ENCODE assay signal across 8 cellular contexts in the genomic region with DNA sequence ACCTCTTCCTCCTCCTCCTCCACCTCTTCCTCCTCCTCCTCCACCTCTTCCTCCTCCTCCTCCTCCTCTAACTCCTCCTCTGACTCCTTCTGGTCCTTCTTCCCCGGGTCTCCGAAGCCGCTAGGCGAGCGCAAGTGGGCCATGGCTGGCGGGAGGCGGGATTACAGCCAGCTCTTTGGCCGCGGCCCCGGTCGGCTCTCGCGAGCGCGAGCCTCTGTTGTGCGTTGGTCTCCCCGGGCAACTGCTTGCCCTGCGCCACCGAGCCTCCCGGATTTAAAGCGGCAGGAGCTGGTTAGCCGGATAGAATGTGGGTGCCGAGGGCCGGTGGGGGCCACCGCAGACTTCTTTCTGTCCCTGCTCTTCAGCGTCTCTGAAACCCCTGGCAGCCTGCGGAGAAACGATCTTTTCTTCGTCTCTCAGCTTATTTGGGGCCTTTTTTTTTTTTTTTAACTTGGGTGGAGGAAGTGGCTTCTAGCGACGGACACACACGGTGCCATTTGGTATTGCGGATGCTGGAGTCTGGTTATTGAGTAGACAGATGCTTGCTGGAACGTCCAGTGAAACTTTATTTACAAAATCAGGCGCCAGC. TPM values are rescaled to one million over a fixed set of nuclear protein-coding genes. Genes with fewer than 3 reads are reported as not detected.
DNase-seq lines count a peak whose midpoint lies in the region; ATAC-seq, FAIRE-seq and TF ChIP-seq lines count a peak whose summit lies in the region.

A gene (minus strand): TSS at position 165 of the 589 bp plus-strand sequence. CDS start 22 bp downstream, at position 143.

- H3K9ac ChIP-seq in SK-N-SH: peak within 1 kb of the TSS; percentile 96

- H3F3A ChIP-seq in SK-N-SH (replicated peaks; ENCODE audit: insufficient read depth): peaks cover 20% of the 10 kb centered on the region

- TF ChIP-seq EP300 in SK-N-SH (IDR thresholded peaks at IDR 0.05; ENCODE audit: borderline replicate concordance in 1 of 2, low read depth in 1 of 2, low read length in 1 of 2): no peak

- H3K79me2 ChIP-seq in SK-N-SH (ENCODE audit: insufficient read depth): no peaks in the 10 kb centered on the region

- no peak for FAIRE-seq in pancreas (lab: Jason Lieb, UNC)

- peaks cover 2% of the 10 kb centered on the region; the same call in 1 of the 2 replicates for H3K27me3 Mint-ChIP-seq in HFFc6 (ENCODE audit: insufficient read depth)
- H3K27me3 Mint-ChIP-seq in activated naive CD8-positive, alpha-beta T cell: no peaks in the 10 kb centered on the region

- H2AFZ ChIP-seq in SK-N-SH (ENCODE audit: low read depth): peak within 1 kb of the TSS; percentile 98

- H3K4me1 Mint-ChIP-seq in HFFc6 (ENCODE audit: low read depth): peaks cover 11% of the 10 kb centered on the region
- H3K4me1 Mint-ChIP-seq in activated naive CD8-positive, alpha-beta T cell (ENCODE audit: low read depth): peaks cover 30% of the 10 kb centered on the region

- TF ChIP-seq RAD21 in SK-N-SH (IDR thresholded peaks at IDR 0.05; ENCODE audit: low read length): no peak

- H3K9me3 ChIP-seq in SK-N-SH: no peaks in the 10 kb centered on the region
- no peaks in the 10 kb centered on the region for H3K9me3 ChIP-seq in pancreas
- no peaks in the 10 kb centered on the region for H3K9me3 ChIP-seq in tibial artery

- H3K36me3 ChIP-seq in SK-N-SH (replicated peaks in 1 of 2; ENCODE audit: control insufficient read depth in 1 of 2, insufficient read depth in 2 of 2, low read length in 1 of 2) (peaks cover 0 to 3% of the 10 kb centered on the region in 2 experiments), pancreas (no peaks in the 10 kb centered on the region), tibial artery (no peaks in the 10 kb centered on the region)

- peak within 1 kb of the TSS; percentile 96 for H3K4me3 Mint-ChIP-seq in HFFc6
- H3K4me3 Mint-ChIP-seq in activated naive CD8-positive, alpha-beta T cell: peak within 1 kb of the TSS; percentile 94

- TF ChIP-seq CTCF in GM10266 (IDR thresholded peaks at IDR 0.05; ENCODE audit: control insufficient read depth, insufficient read depth, low read depth, missing control alignments) (no peak), HFFc6 (IDR thresholded peaks at IDR 0.05) (peak; percentile 6; the same call in 1 of the 2 replicates), SK-N-SH (IDR thresholded peaks at IDR 0.05) (no peak), pancreas (IDR thresholded peaks at IDR 0.05) (no peak), tibial artery (IDR thresholded peaks at IDR 0.05) (peak; percentile 11 to 16)

- no peaks in the 10 kb centered on the region for H3K27me3 ChIP-seq in SK-N-SH (ENCODE audit: insufficient read depth)
- H3K27me3 ChIP-seq in pancreas: no peaks in the 10 kb centered on the region
- H3K27me3 ChIP-seq in tibial artery: no peaks in the 10 kb centered on the region

- H3K9me3 Mint-ChIP-seq in HFFc6: no peaks in the 10 kb centered on the region
- H3K9me3 Mint-ChIP-seq in activated naive CD8-positive, alpha-beta T cell (ENCODE audit: low read depth): no peaks in the 10 kb centered on the region

- H3K27ac Mint-ChIP-seq in HFFc6: peak within 1 kb of the TSS; percentile 96
- peak within 1 kb of the TSS; percentile 89 for H3K27ac Mint-ChIP-seq in activated naive CD8-positive, alpha-beta T cell

- ATAC-seq in Right ventricle myocardium inferior: peak; percentile 99
- ATAC-seq in pancreas: peak; percentile 98 to 100 (median 100)

- H3K4me1 ChIP-seq in SK-N-SH (ENCODE audit: control insufficient read depth in 1 of 2, insufficient read depth in 2 of 2, low read depth in 1 of 2, low read length in 1 of 2): peaks cover 0 to 2% of the 10 kb centered on the region in 2 experiments; a peak in 2 of 4 replicates
- H3K4me1 ChIP-seq in pancreas: no peaks in the 10 kb centered on the region
- H3K4me1 ChIP-seq in tibial artery: peaks cover 0 to 10% (median 7%) of the 10 kb centered on the region in 4 donors

- 1% methylated on average over 35 of the region's 35 CpGs for WGBS in SK-N-SH (ENCODE audit: low lambda C conversion rate)
- WGBS in pancreas, 2 donors: 0 to 1% methylated on average over 35 of the region's 35 CpGs

- intact Hi-C loops in Right ventricle myocardium inferior (cut with DNase I): loop anchor here (2.0 to 5.0 kb wide), 2 partner anchors 102 to 157 kb away; a partner anchor contains a TSS
- intact Hi-C loops in pancreas (cut with DNase I): no loop called here
- intact Hi-C loops in tibial artery (cut with DNase I; ENCODE audit: low total_unique reads): no loop called here

- H3K4me2 ChIP-seq in SK-N-SH: peak within 1 kb of the TSS; percentile 77

- DNase-seq in GM10266 (ENCODE audit: extremely low spot score) (peak; percentile 85), HFFc6 (peak; percentile 88), NAMALWA (ENCODE audit: low spot score) (peak; percentile 96), SK-N-SH (peak; percentile 92), Right ventricle myocardium inferior (ENCODE audit: missing footprints) (peak; percentile 97), pancreas (peak; percentile 90 to 97 (median 92)), tibial artery (peak; percentile 90 to 95)

- no peaks in the 10 kb centered on the region for H3K36me3 Mint-ChIP-seq in HFFc6 (ENCODE audit: low read depth)
- peaks cover 17% of the 10 kb centered on the region for H3K36me3 Mint-ChIP-seq in activated naive CD8-positive, alpha-beta T cell

- H4K20me1 ChIP-seq in SK-N-SH (ENCODE audit: insufficient read depth): no peaks in the 10 kb centered on the region

- H3K4me3 ChIP-seq in SK-N-SH (ENCODE audit: low read depth in 2 of 2, low read length in 1 of 2) (peak within 1 kb of the TSS; percentile 60 to 90), pancreas (peak within 1 kb of the TSS; percentile 30 to 69 (median 42)), tibial artery (peak within 1 kb of the TSS; percentile 56 to 67)

- CTCF ChIA-PET in SK-N-SH (lab: Yijun Ruan, JAX): interaction anchor here (0.7 to 2.7 kb wide), 4 partner anchors 11 to 84 kb away, joined by 3 to 13 read pairs (median 3); no protein-coding TSS in a partner anchor

- H3K9me2 ChIP-seq in SK-N-SH: no peaks in the 10 kb centered on the region

- POLR2A ChIA-PET in SK-N-SH (lab: Yijun Ruan, JAX): interaction anchor here (0.7 to 1.5 kb wide), 8 partner anchors 8 to 383 kb away, joined by 3 to 14 read pairs (median 3); a partner anchor contains a TSS

- H3K27ac ChIP-seq in SK-N-SH (ENCODE audit: low read depth in 2 of 2, low read length in 1 of 2) (peak within 1 kb of the TSS; percentile 72 to 77; a peak in 3 of 4 replicates), pancreas (peak within 1 kb of the TSS; percentile 22 to 77 (median 72)), tibial artery (peak within 1 kb of the TSS; percentile 72 to 78)

TF ChIP-seq in SK-N-SH, 30 proteins besides CTCF, POLR2A, EP300 and RAD21 (continues in another document):
- TF ChIP-seq FOXJ3 (CRISPR knock-in tag; IDR thresholded peaks at IDR 0.05) (no peak), TEAD4 (IDR thresholded peaks at IDR 0.05; ENCODE audit: borderline replicate concordance, insufficient read depth) (no peak), ELF1 (IDR thresholded peaks at IDR 0.05) (no peak), EZH2phosphoT487 (IDR thresholded peaks at IDR 0.05; ENCODE audit: borderline replicate concordance, low read depth) (no peak), GATA2 (CRISPR knock-in tag; IDR thresholded peaks at IDR 0.05) (no peak), GABPA (IDR thresholded peaks at IDR 0.05; ENCODE audit: low read depth) (no peak), JUND (IDR thresholded peaks at IDR 0.05) (no peak), FOSL2 (IDR thresholded peaks at IDR 0.05; ENCODE audit: borderline replicate concordance, low read depth) (no peak), POLR2AphosphoS5 (IDR thresholded peaks at IDR 0.05; ENCODE audit: low read depth, low read length) (peak; percentile 70), RCOR1 (IDR thresholded peaks at IDR 0.05; ENCODE audit: low read length) (no peak), TCF12 (IDR thresholded peaks at IDR 0.05) (no peak), CHD2 (IDR thresholded peaks at IDR 0.05; ENCODE audit: low read length, partially characterized antibody) (peak; percentile 99), RFX5 (IDR thresholded peaks at IDR 0.05; ENCODE audit: low read length) (no peak), RXRA (IDR thresholded peaks at IDR 0.05; ENCODE audit: borderline replicate concordance, low read depth) (no peak)
- TF ChIP-seq, protein P1, sequence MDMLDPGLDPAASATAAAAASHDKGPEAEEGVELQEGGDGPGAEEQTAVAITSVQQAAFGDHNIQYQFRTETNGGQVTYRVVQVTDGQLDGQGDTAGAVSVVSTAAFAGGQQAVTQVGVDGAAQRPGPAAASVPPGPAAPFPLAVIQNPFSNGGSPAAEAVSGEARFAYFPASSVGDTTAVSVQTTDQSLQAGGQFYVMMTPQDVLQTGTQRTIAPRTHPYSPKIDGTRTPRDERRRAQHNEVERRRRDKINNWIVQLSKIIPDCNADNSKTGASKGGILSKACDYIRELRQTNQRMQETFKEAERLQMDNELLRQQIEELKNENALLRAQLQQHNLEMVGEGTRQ (IDR thresholded peaks at IDR 0.05; ENCODE audit: borderline replicate concordance, low read depth, low read length): no peak
- TF ChIP-seq, protein P2, sequence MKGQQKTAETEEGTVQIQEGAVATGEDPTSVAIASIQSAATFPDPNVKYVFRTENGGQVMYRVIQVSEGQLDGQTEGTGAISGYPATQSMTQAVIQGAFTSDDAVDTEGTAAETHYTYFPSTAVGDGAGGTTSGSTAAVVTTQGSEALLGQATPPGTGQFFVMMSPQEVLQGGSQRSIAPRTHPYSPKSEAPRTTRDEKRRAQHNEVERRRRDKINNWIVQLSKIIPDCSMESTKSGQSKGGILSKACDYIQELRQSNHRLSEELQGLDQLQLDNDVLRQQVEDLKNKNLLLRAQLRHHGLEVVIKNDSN (IDR thresholded peaks at IDR 0.05; ENCODE audit: borderline replicate concordance, low read depth): no peak
- TF ChIP-seq, protein P3, sequence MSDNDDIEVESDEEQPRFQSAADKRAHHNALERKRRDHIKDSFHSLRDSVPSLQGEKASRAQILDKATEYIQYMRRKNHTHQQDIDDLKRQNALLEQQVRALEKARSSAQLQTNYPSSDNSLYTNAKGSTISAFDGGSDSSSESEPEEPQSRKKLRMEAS (IDR thresholded peaks at IDR 0.05; ENCODE audit: low read depth): no peak

RNA-seq across cellular contexts. Expression of the gene that starts here (rescaled TPM):
- total RNA-seq in HFFc6 (2021; fragmentation: NEBNext Ultra II Directional; extraction: Animal tissue kit (Norgen Biotek cat#: 25700)): under 1 TPM in 1 of 6 experiments, not detected in 5; 0.30 TPM
- polyA plus RNA-seq in SK-N-SH (2012; rRNA removed): 0.08 and 0.21 TPM in 2 replicates
- polyA plus RNA-seq in SK-N-SH (2012; cell fraction: cytosol; rRNA removed): 0.04 TPM in 2 replicates
- polyA plus RNA-seq in SK-N-SH (2012; cell fraction: nucleus; rRNA removed): 0.06 and 0.19 TPM in 2 replicates
- not detected for total RNA-seq in Right ventricle myocardium inferior
- total RNA-seq in pancreas: under 1 TPM in 1 of 6 donors, not detected in 5; 0.09 TPM
- polyA plus RNA-seq in pancreas: not detected

Comparison
In these comparisons a context has a peak if more than half of its experiments do, and no peak if none do; other contexts are left out.
1. Peak in every context shown above with its lines: DNase-seq, ATAC-seq, H3K4me3 ChIP-seq and H3K27ac ChIP-seq.
2. Peak in DNase-seq in HFFc6; RNA of the gene not detected or under 1 TPM.
3. Peak in DNase-seq, H3K4me3 ChIP-seq, H3K27ac ChIP-seq, H3K9ac ChIP-seq and H3K4me2 ChIP-seq in SK-N-SH; RNA of the gene not detected or under 1 TPM.
4. Peak in DNase-seq and ATAC-seq in Right ventricle myocardium inferior; RNA of the gene not detected or under 1 TPM.
5. Peak in DNase-seq, ATAC-seq, H3K4me3 ChIP-seq and H3K27ac ChIP-seq in pancreas; RNA of the gene not detected or under 1 TPM.
6. CTCF ChIP-seq: peak in HFFc6 (single experiment) and tibial artery (2 of 2); none in GM10266 (single experiment), SK-N-SH (single experiment) and pancreas (0 of 4).